Comparison of ENCODE assay signal across 8 cellular contexts in the genomic region with DNA sequence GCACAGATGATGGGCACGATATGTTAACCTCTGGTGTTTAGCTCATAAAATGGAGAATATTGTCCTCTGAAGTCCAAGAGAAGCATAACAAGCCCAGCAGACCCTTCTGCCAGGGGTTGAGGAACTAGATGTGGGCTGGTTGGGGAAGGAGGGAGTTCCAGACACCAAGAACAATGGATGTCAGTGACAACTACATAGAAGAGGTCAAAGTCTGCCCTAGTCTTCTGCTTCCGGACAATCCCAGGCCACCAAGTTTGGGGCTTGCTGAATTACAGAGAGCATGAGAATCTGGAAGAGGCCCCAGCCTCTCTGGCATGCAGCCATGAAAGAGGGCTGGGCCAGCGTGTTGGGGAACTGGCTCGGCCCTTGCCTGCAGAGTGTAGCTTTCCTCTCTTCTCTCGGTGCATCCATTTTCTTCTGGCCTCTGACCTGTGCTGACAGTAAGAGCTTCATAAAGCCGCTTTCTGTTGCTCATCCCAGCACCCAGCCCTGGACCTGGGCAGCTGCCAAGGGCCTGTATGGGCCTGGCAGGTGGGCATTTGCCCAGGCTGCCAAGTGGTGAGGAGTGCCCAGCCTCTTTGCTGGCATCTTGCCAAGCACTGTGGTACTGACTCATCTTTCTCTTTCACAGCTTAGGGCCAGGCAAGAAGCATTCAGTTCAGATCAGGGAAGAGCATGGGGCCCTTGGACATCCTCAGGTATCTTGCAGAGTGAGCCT. TPM values are rescaled to one million over a fixed set of nuclear protein-coding genes. Genes with fewer than 3 reads are reported as not detected.
DNase-seq lines count a peak whose midpoint lies in the region; TF ChIP-seq lines count a peak whose summit lies in the region.

No MANE protein-coding gene starts in this region.

- no peak for TF ChIP-seq CTCF in NB4 (IDR thresholded peaks at IDR 0.05; ENCODE audit: low read depth, low read length)

- peaks cover 0 to 2% (median 0%) of the 10 kb centered on the region in 5 donors for H3K9me3 Mint-ChIP-seq in CD8-positive, alpha-beta memory T cell

- intact Hi-C loops in head of caudate nucleus (cut with DNase I), result no loop called here

- CTCF ChIA-PET in CD8-positive, alpha-beta memory T cell (lab: Charles Lee), result no interaction called here

- H3K4me3 Mint-ChIP-seq in CD8-positive, alpha-beta memory T cell, result no peak overlapping the region

- H3K27ac ChIP-seq in subcutaneous abdominal adipose tissue (ENCODE audit: low read depth, low read length), result peak overlapping the region; percentile 91
- no peak overlapping the region for H3K27ac ChIP-seq in CD8-positive, alpha-beta memory T cell (ENCODE audit: low read depth, low read length)

- no peak for TF ChIP-seq POLR2A in NB4 (IDR thresholded peaks at IDR 0.05; ENCODE audit: extremely low read depth, insufficient read length)

- POLR2A ChIA-PET in CD8-positive, alpha-beta memory T cell (lab: Charles Lee), result no interaction called here

- no peaks in the 10 kb centered on the region for H3K4me1 Mint-ChIP-seq in CD8-positive, alpha-beta memory T cell

- peaks cover 0 to 3% (median 0%) of the 10 kb centered on the region in 5 donors for H3K9me3 ChIP-seq in subcutaneous abdominal adipose tissue (ENCODE audit: control insufficient read depth in 5 of 5, low read length in 5 of 5)
- H3K9me3 ChIP-seq in CD8-positive, alpha-beta memory T cell (ENCODE audit: low read length), result no peaks in the 10 kb centered on the region

- H3K36me3 ChIP-seq in subcutaneous abdominal adipose tissue (ENCODE audit: control insufficient read depth in 5 of 5, insufficient read depth in 5 of 5, low read length in 5 of 5), result no peaks in the 10 kb centered on the region
- no peaks in the 10 kb centered on the region for H3K36me3 ChIP-seq in CD8-positive, alpha-beta memory T cell (ENCODE audit: insufficient read depth, low read length)

- H3K36me3 Mint-ChIP-seq in CD8-positive, alpha-beta memory T cell, result peaks cover 0 to 7% (median 0%) of the 10 kb centered on the region in 3 donors

- H3K4me1 ChIP-seq in subcutaneous abdominal adipose tissue (ENCODE audit: control insufficient read depth in 5 of 5, insufficient read depth in 5 of 5, low read length in 5 of 5), result peaks cover 7 to 46% (median 33%) of the 10 kb centered on the region in 5 donors
- no peaks in the 10 kb centered on the region for H3K4me1 ChIP-seq in CD8-positive, alpha-beta memory T cell (ENCODE audit: insufficient read depth, low read length)

- peaks cover 2 to 18% of the 10 kb centered on the region in 2 donors for H3K27me3 Mint-ChIP-seq in CD8-positive, alpha-beta memory T cell

- DNase-seq in DMS 273 treated with DMSO at 0.1 percent for 48 hours (lab: John Stamatoyannopoulos, UW), result peak; percentile 91
- peak; percentile 27 for DNase-seq in NB4 (ENCODE audit: low read depth)
- peak; percentile 62 for DNase-seq in T1000 (lab: John Stamatoyannopoulos, UW)
- peak in 33 of 42 donors; percentile 7 to 79 (median 35) for DNase-seq in head of caudate nucleus
- DNase-seq in T-helper 9 cell, result no peak
- DNase-seq in CD8-positive, alpha-beta memory T cell, result no peak
- no peak for DNase-seq in midbrain (lab: John Stamatoyannopoulos, UW)

- no peak overlapping the region for H3K9ac ChIP-seq in subcutaneous abdominal adipose tissue (ENCODE audit: low read length in 5 of 5)

- no peak overlapping the region for H3K4me3 ChIP-seq in NB4 (ENCODE audit: low read depth, low read length)
- H3K4me3 ChIP-seq in subcutaneous abdominal adipose tissue (ENCODE audit: low read depth in 1 of 5, low read length in 5 of 5), result no peak overlapping the region
- no peak overlapping the region for H3K4me3 ChIP-seq in CD8-positive, alpha-beta memory T cell (ENCODE audit: low read length)

- H3K27me3 ChIP-seq in subcutaneous abdominal adipose tissue (ENCODE audit: control insufficient read depth in 5 of 5, insufficient read depth in 4 of 5, low read length in 5 of 5), result peaks cover 0 to 3% (median 0%) of the 10 kb centered on the region in 5 donors
- no peaks in the 10 kb centered on the region for H3K27me3 ChIP-seq in CD8-positive, alpha-beta memory T cell (ENCODE audit: insufficient read depth, low read length, poor library complexity, severe bottlenecking)

- no peak overlapping the region for H3K27ac Mint-ChIP-seq in CD8-positive, alpha-beta memory T cell

RNA-seq across cellular contexts. Expression of gene LAPTM4A, which starts 14.6 kb away (rescaled TPM):
- total RNA-seq in CD8-positive, alpha-beta memory T cell, result 10 to 100 TPM; 29.0 to 31.0 TPM
- polyA plus RNA-seq in CD8-positive, alpha-beta memory T cell, result 119 TPM

RNA-seq across cellular contexts. Expression of gene MATN3, which starts 53.6 kb away (rescaled TPM):
- total RNA-seq in CD8-positive, alpha-beta memory T cell, result not detected
- polyA plus RNA-seq in CD8-positive, alpha-beta memory T cell, result not detected

Comparison
In these comparisons a context has a peak if more than half of its experiments do, and no peak if none do; other contexts are left out.
1. DNase-seq: peak in DMS 273 treated with DMSO at 0.1 percent for 48 hours (single experiment), NB4 (single experiment), T1000 (single experiment) and head of caudate nucleus (33 of 42); none in T-helper 9 cell (single experiment), CD8-positive, alpha-beta memory T cell (0 of 5) and midbrain (single experiment).